8 cellular contexts compared by ENCODE assay signal in the genomic region with DNA sequence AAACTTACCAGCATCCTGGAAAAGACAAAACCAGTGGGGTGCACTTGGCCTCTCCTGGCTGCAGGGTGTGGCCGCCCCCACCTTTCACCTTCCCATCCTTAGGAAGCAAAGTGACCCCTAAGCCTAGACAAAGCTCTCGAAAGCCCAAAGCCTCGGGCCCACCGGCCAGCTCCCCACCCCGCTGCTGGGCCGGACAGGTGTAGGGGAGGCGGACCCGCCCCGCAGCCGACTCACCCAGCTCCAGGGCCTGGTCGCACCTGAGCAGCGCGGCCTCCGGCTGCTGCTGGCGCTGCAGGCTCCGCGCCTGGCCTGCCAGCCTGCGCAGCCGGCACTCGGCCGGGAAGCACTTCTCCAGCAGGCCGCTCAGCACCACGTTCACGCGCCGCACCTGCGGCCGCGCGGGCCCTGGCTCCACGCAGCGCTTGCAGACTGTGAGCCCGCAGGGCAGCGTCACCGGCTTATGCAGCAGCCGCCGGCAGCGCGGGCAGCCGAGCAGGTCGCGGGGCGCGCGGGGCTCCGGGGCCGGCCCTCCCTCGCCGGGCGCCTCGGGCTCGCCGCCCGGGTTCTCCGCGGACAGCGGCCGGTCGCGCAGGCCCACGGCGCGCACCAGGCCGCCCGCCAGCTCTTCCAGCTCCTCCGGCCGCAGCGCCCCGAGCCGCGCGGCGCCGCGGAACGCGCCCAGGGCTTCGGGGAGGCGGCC. TPM values are rescaled to one million over a fixed set of nuclear protein-coding genes. Genes with fewer than 3 reads are reported as not detected.
DNase-seq lines count a peak whose midpoint lies in the region; ATAC-seq lines count a peak whose summit lies in the region.

No MANE protein-coding gene starts in this region.

- no peaks in the 10 kb centered on the region for H3K36me3 Mint-ChIP-seq in IgD-negative memory B cell

- no peak overlapping the region for H3K27ac Mint-ChIP-seq in IgD-negative memory B cell

- in situ Hi-C loops in Caki2 (cut with HindIII; ENCODE audit: low pct_unique_long_range_greater_than_20kb, low sequenced_read_pairs), result no loop called here

- H3K27me3 Mint-ChIP-seq in IgD-negative memory B cell, result peaks cover 40% of the 10 kb centered on the region

- peak overlapping the region in 3 of 4 donors; percentile 46 to 78 (median 66) for H3K4me3 Mint-ChIP-seq in IgD-negative memory B cell

- DNase-seq in Caki2 (ENCODE audit: low read depth), result peak; percentile 80
- DNase-seq in amniotic epithelial cell (ENCODE audit: low read depth), result peak; percentile 59
- peak in 30 of 51 donors; percentile 2 to 59 (median 26) for DNase-seq in hypothalamus (lab: John Stamatoyannopoulos, UW)
- peak; percentile 81 for DNase-seq in retina
- no peak for DNase-seq in DMS114 treated with DMSO at 0.1 percent for 48 hours (lab: John Stamatoyannopoulos, UW; ENCODE audit: unreplicated experiment)
- no peak for DNase-seq in CD1c-positive myeloid dendritic cell (ENCODE audit: extremely low spot score)

- ATAC-seq in HG03175 (IDR thresholded peaks at IDR 0.05; ENCODE audit: unreplicated experiment), result no peak

- peaks cover 5 to 14% (median 8%) of the 10 kb centered on the region in 3 donors for H3K9me3 Mint-ChIP-seq in IgD-negative memory B cell

- H3K4me1 Mint-ChIP-seq in IgD-negative memory B cell, result peaks cover 0 to 8% (median 0%) of the 10 kb centered on the region in 3 donors

RNA-seq across cellular contexts. Expression of a gene that starts 1.0 kb away (rescaled TPM):
- total RNA-seq in Caki2 (2014; rRNA removed; shearing (Covaris generic); ENCODE audit: low replicate concordance), result 3.6 and 4.7 TPM in 2 replicates
- polyA plus RNA-seq in IgD-negative memory B cell, result not detected

Comparison
In these comparisons a context has a peak if more than half of its experiments do, and no peak if none do; other contexts are left out.
1. DNase-seq: peak in Caki2 (single experiment), amniotic epithelial cell (single experiment), hypothalamus (30 of 51) and retina (single experiment); none in DMS114 treated with DMSO at 0.1 percent for 48 hours (single experiment) and CD1c-positive myeloid dendritic cell (single experiment).